ENCODE assay signal across 15 cellular contexts in genomic region chr2:229230215-229230614, GRCh38. TPM values are rescaled to one million over a fixed set of nuclear protein-coding genes. Genes with fewer than 3 reads are reported as not detected.
A peak's percentile ranks its signal among the peaks of the same experiment; 100 is the strongest.
DNase-seq lines count a peak whose midpoint lies in the region; ATAC-seq and TF ChIP-seq lines count a peak whose summit lies in the region.
"Had no signal": no experiment of that assay in that cellular context is flagged by ENCODE, and none has a peak within 500 bp of the region (broad histone marks: within the 10 kb centered on the region; RNA-seq: fewer than 3 reads in every experiment).

No MANE protein-coding gene starts in this region.

- H3K36me3 ChIP-seq in left lung (no peaks in the 10 kb centered on the region), aorta (ENCODE audit: control insufficient read depth in 1 of 2, insufficient read depth in 2 of 2, low read length in 1 of 2) (peaks cover 0 to 3% of the 10 kb centered on the region in 2 donors)

- ATAC-seq in Right ventricle myocardium superior (ENCODE audit: poor library complexity) (peak; percentile 46), left lung (peak; percentile 11), aorta (ENCODE audit: low FRiP score) (peak; percentile 48), GM19351 (IDR thresholded peaks at IDR 0.05; ENCODE audit: unreplicated experiment) (no peak)
- ATAC-seq: PC-3 had no signal

- intact Hi-C loops in Right ventricle myocardium superior (cut with DNase I) = no loop called here
- intact Hi-C loops in cardiac septum (cut with DNase I) = no loop called here
- intact Hi-C loops in left lung (cut with DNase I) = no loop called here
- intact Hi-C loops in aorta (cut with DNase I) = no loop called here

- TF ChIP-seq CTCF in choroid plexus epithelial cell (conservative IDR thresholded peaks at IDR 0.05; ENCODE audit: low read depth, low read length) (no peak), left lung (IDR thresholded peaks at IDR 0.05) (no peak)

- no peaks in the 10 kb centered on the region for H3K9me3 ChIP-seq in left lung
- H3K9me3 ChIP-seq in aorta (ENCODE audit: control insufficient read depth, low read length) = no peaks in the 10 kb centered on the region

- peaks cover 0 to 3% of the 10 kb centered on the region in 2 donors for H3K4me1 ChIP-seq in left lung
- H3K4me1 ChIP-seq in aorta (ENCODE audit: control insufficient read depth in 1 of 2, insufficient read depth in 2 of 2, low read length in 2 of 2) = peaks cover 8% of the 10 kb centered on the region in 2 donors

- 6 to 20% methylated on average over 1 of the region's 1 CpG for WGBS in aorta, 2 donors

- no peak overlapping the region for H3K27ac ChIP-seq in left lung
- H3K27ac ChIP-seq in aorta (ENCODE audit: low read depth in 1 of 2, low read length in 2 of 2) = no peak overlapping the region

- DNase-seq in Right ventricle myocardium superior (no peak), cardiac septum (ENCODE audit: low spot score) (no peak), choroid plexus epithelial cell (ENCODE audit: low read depth) (peak; percentile 7), left lung (no peak), aorta (no peak), NCI-H128 (lab: John Stamatoyannopoulos, UW; ENCODE audit: unreplicated experiment) (no peak), NCI-H1694 (lab: John Stamatoyannopoulos, UW) (no peak)
- DNase-seq: DMS 273 treated with DMSO at 0.1 percent for 48 hours, H9, NCI-H1092 treated with DMSO at 0.1 percent for 48 hours, NCI-H774, PC-3, RPMI8226 had no signal

- H3K27me3 ChIP-seq in left lung (no peaks in the 10 kb centered on the region), aorta (ENCODE audit: control insufficient read depth in 1 of 2, insufficient read depth in 2 of 2, low read length in 1 of 2) (no peaks in the 10 kb centered on the region)

- H3K4me3 ChIP-seq in choroid plexus epithelial cell (ENCODE audit: low read depth, low read length) = no peak overlapping the region
- H3K4me3 ChIP-seq in left lung = no peak overlapping the region
- H3K4me3 ChIP-seq in aorta (ENCODE audit: low read length in 2 of 2) = no peak overlapping the region

RNA-seq across cellular contexts. Expression of gene PID1, which starts 40.9 kb away (rescaled TPM):
- total RNA-seq in Right ventricle myocardium superior (7.1 TPM), cardiac septum (4.3 TPM), left lung (10 to 100 TPM; 37.0 to 47.8 TPM), aorta (10 to 100 TPM; 44.8 to 88.6 TPM)
- 10 to 100 TPM; 66.5 to 67.2 TPM for polyA plus RNA-seq in aorta
- total RNA-seq: B cell had no signal
